Comparison of ENCODE assay signal across 1 cellular context in genomic region chr5:134948929-134949328, GRCh38.
TF ChIP-seq lines count a peak whose summit lies in the region.

No MANE protein-coding gene starts in this region.

TF ChIP-seq in H1, 55 proteins besides CTCF, POLR2A, EP300 and RAD21:
- TF ChIP-seq SIX5 (IDR thresholded peaks at IDR 0.05; ENCODE audit: low read depth, low read length) (no peak), SRF (IDR thresholded peaks at IDR 0.05; ENCODE audit: low read depth, low read length) (no peak), CHD7 (IDR thresholded peaks at IDR 0.05; ENCODE audit: insufficient replicate concordance, low read length) (no peak), CHD1 (IDR thresholded peaks at IDR 0.05; ENCODE audit: low read depth, low read length) (no peak), RXRA (IDR thresholded peaks at IDR 0.05; ENCODE audit: insufficient read depth, low read depth, low read length) (no peak), USF2 (IDR thresholded peaks at IDR 0.05; ENCODE audit: low read length) (no peak), SP2 (IDR thresholded peaks at IDR 0.05; ENCODE audit: low read length) (no peak), CEBPB (IDR thresholded peaks at IDR 0.05; ENCODE audit: low read depth, low read length) (no peak), TBP (IDR thresholded peaks at IDR 0.05; ENCODE audit: low read depth, low read length) (no peak), CBX5 (IDR thresholded peaks at IDR 0.05; ENCODE audit: low read depth, low read length) (no peak), CHD2 (IDR thresholded peaks at IDR 0.05; ENCODE audit: low read length) (no peak), TAF7 (optimal IDR thresholded peaks at IDR 0.05; ENCODE audit: borderline replicate concordance, low read depth, low read length) (no peak), CREB1 (IDR thresholded peaks at IDR 0.05) (no peak), NRF1 (IDR thresholded peaks at IDR 0.05; ENCODE audit: low read depth, low read length) (no peak), SP1 (IDR thresholded peaks at IDR 0.05; ENCODE audit: low read depth, low read length) (no peak)
- TF ChIP-seq, protein P1, sequence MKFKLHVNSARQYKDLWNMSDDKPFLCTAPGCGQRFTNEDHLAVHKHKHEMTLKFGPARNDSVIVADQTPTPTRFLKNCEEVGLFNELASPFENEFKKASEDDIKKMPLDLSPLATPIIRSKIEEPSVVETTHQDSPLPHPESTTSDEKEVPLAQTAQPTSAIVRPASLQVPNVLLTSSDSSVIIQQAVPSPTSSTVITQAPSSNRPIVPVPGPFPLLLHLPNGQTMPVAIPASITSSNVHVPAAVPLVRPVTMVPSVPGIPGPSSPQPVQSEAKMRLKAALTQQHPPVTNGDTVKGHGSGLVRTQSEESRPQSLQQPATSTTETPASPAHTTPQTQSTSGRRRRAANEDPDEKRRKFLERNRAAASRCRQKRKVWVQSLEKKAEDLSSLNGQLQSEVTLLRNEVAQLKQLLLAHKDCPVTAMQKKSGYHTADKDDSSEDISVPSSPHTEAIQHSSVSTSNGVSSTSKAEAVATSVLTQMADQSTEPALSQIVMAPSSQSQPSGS (IDR thresholded peaks at IDR 0.05; ENCODE audit: low read length) = no peak
TF ChIP-seq in H1: peak in this region for 0.
